1 cellular context compared by ENCODE assay signal in genomic region chr9:37986001-37986400, GRCh38.
TF ChIP-seq lines count a peak whose summit lies in the region.

No MANE protein-coding gene starts in this region.

TF ChIP-seq in IMR-90, 13 proteins besides CTCF, POLR2A, EP300 and RAD21:
- no peak for TF ChIP-seq BHLHE40 (IDR thresholded peaks at IDR 0.05; ENCODE audit: low read depth, low read length)
- TF ChIP-seq SMC3 (IDR thresholded peaks at IDR 0.05; ENCODE audit: low read depth, low read length) = no peak
- no peak for TF ChIP-seq RFX5 (IDR thresholded peaks at IDR 0.05; ENCODE audit: low read depth, low read length)
- no peak for TF ChIP-seq CEBPB (IDR thresholded peaks at IDR 0.05; ENCODE audit: low read depth, low read length)
- TF ChIP-seq RCOR1 (IDR thresholded peaks at IDR 0.05; ENCODE audit: insufficient replicate concordance, low read length) = no peak
- TF ChIP-seq MAZ (IDR thresholded peaks at IDR 0.05; ENCODE audit: borderline replicate concordance, low read depth, low read length) = no peak
- TF ChIP-seq MXI1 (IDR thresholded peaks at IDR 0.05; ENCODE audit: borderline replicate concordance, low read depth, low read length) = no peak
- TF ChIP-seq FOS (IDR thresholded peaks at IDR 0.05; ENCODE audit: low read depth, low read length) = no peak
- no peak for TF ChIP-seq USF2 (IDR thresholded peaks at IDR 0.05; ENCODE audit: low read depth, low read length)
- TF ChIP-seq NFE2L2 (IDR thresholded peaks at IDR 0.05; ENCODE audit: low read depth, low read length) = no peak
- no peak for TF ChIP-seq ELK1 (IDR thresholded peaks at IDR 0.05; ENCODE audit: borderline replicate concordance, low read depth, low read length)
